1 cellular context compared by ENCODE assay signal in the genomic region with DNA sequence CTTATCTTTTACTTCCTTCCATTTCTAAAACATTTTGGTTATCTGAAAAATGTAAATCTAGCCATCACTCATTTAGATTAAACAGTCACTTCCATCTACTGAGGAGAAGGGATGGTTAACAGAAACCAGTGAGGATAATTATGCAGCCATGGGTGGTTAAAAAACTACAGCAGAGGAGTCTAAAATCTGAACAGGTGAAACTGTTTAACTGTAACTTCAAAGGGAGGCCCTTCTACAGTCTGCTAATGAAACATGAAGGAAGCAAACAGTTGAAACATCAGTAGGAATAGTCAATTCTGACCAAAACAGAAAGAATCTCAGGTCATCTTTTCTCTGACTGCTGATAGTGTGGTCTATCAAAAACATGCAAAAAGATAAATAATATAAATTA.
TF ChIP-seq lines count a peak whose summit lies in the region.

No MANE protein-coding gene starts in this region.

TF ChIP-seq in endothelial cell of umbilical vein, 7 proteins besides CTCF, POLR2A, EP300 and RAD21 (continued from another document):
- TF ChIP-seq MYC (IDR thresholded peaks at IDR 0.05; ENCODE audit: low read depth, low read length): no peak
- TF ChIP-seq, protein P1, sequence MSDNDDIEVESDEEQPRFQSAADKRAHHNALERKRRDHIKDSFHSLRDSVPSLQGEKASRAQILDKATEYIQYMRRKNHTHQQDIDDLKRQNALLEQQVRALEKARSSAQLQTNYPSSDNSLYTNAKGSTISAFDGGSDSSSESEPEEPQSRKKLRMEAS (IDR thresholded peaks at IDR 0.05; ENCODE audit: insufficient read depth, insufficient read length): no peak
